In the genomic region with DNA sequence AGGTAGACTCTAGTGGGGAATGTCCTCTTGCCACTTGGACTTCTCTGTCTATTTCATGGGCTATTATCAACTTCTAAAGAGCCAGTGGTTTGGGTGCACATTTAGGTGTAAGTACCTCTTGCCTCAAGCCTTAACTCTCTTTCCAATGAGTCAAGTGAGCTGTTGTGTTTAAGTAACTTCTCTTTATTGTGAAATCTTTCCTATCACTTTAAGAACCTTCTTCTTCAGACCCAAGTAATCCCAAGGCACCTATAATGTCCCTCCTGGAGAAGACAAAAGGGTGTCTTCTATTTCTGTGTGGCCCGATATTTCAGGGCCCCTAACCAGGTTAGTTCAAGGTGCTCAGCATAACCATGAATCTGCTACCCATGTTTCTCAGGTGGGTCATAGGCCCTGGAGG, we compare ENCODE assay signal across 21 cellular contexts.
"Had no signal": no experiment of that assay in that cellular context is flagged by ENCODE, and none has a peak within 500 bp of the region (broad histone marks: within the 10 kb centered on the region; RNA-seq: fewer than 3 reads in every experiment).

No MANE protein-coding gene starts in this region.

- ATAC-seq: activated CD8-positive, alpha-beta T cell treated with anti-CD3 and anti-CD28 coated beads, Interleukin-2, amount 10 ng/mL, durations not matched to agents 7 days and 5 days; activated naive CD4-positive, alpha-beta T cell treated with anti-CD3 and anti-CD28 coated beads, Interleukin-2, amount 50 U/mL, for 72 hours; left ventricle myocardium superior; right cardiac atrium had no signal

- H3K9me3 Mint-ChIP-seq: activated CD4-positive, alpha-beta T cell treated with anti-CD3 and anti-CD28 coated beads, Interleukin-2, amount 10 ng/mL, durations not matched to agents 7 days and 5 days; activated naive CD4-positive, alpha-beta T cell treated with anti-CD3 and anti-CD28 coated beads, Interleukin-2, amount 50 U/mL, for 72 hours; activated T-helper 1 cell treated with anti-CD3 and anti-CD28 coated beads, Interleukin-12 subunit alpha, Interleukin-12 subunit beta, Interleukin-2, Interleukin-4 antibody, amounts not matched to agents 30 ng/mL and 10 ng/mL and 1 ng/mL, durations not matched to agents 14 hours and 24 hours and 36 hours; nephron; T-helper 2 cell treated with Interferon-gamma antibody and Interleukin-4, amounts not matched to agents 5 μg/mL and 100 μg/mL, for 36 hours had no signal

- DNase-seq: activated CD4-positive, alpha-beta T cell treated with anti-CD3 and anti-CD28 coated beads, Interleukin-2, amount 10 ng/mL, durations not matched to agents 7 days and 5 days; activated CD4-positive, CD25-positive, alpha-beta regulatory T cell treated with anti-CD3 and anti-CD28 coated beads, Interleukin-2, amount 50 U/mL, for 72 hours; activated CD8-positive, alpha-beta T cell treated with anti-CD3 and anti-CD28 coated beads, Interleukin-2, amount 10 ng/mL, durations not matched to agents 7 days and 5 days; activated gamma-delta T cell treated with Interleukin-2 at 50 U/mL for 16 hours; brain microvascular endothelial cell; central memory CD4-positive, alpha-beta T cell; dermis blood vessel endothelial cell; effector CD8-positive, alpha-beta T cell; hypothalamus; left ventricle myocardium superior; mammary epithelial cell; midbrain; nucleus accumbens; right cardiac atrium; testis; uterus; WERI-Rb-1 had no signal

- H3K27ac Mint-ChIP-seq: activated CD4-positive, alpha-beta T cell treated with anti-CD3 and anti-CD28 coated beads, Interleukin-2, amount 10 ng/mL, durations not matched to agents 7 days and 5 days; activated CD8-positive, alpha-beta T cell treated with anti-CD3 and anti-CD28 coated beads, Interleukin-2, amount 10 ng/mL, durations not matched to agents 7 days and 5 days; T-helper 2 cell treated with Interferon-gamma antibody and Interleukin-4, amounts not matched to agents 5 μg/mL and 100 μg/mL, for 36 hours had no signal

- H3K4me3 Mint-ChIP-seq: activated CD4-positive, alpha-beta T cell treated with anti-CD3 and anti-CD28 coated beads, Interleukin-2, amount 10 ng/mL, durations not matched to agents 7 days and 5 days; activated CD8-positive, alpha-beta T cell treated with anti-CD3 and anti-CD28 coated beads, Interleukin-2, amount 10 ng/mL, durations not matched to agents 7 days and 5 days; activated T-helper 1 cell treated with anti-CD3 and anti-CD28 coated beads, Interleukin-12 subunit alpha, Interleukin-12 subunit beta, Interleukin-2, Interleukin-4 antibody, amounts not matched to agents 30 ng/mL and 10 ng/mL and 1 ng/mL, durations not matched to agents 14 hours and 24 hours and 36 hours; nephron; T-helper 2 cell treated with Interferon-gamma antibody and Interleukin-4, amounts not matched to agents 5 μg/mL and 100 μg/mL, for 36 hours had no signal
